ENCODE assay signal across 17 cellular contexts in genomic region chr9:97374811-97375210, GRCh38. TPM values are rescaled to one million over a fixed set of nuclear protein-coding genes. Genes with fewer than 3 reads are reported as not detected.
DNase-seq lines count a peak whose midpoint lies in the region; ATAC-seq and TF ChIP-seq lines count a peak whose summit lies in the region.
"Had no signal": no experiment of that assay in that cellular context is flagged by ENCODE, and none has a peak within 500 bp of the region (broad histone marks: within the 10 kb centered on the region; RNA-seq: fewer than 3 reads in every experiment).

No MANE protein-coding gene starts in this region.

- intact Hi-C loops in thyroid gland (cut with DNase I) (no loop called here), heart right ventricle (cut with DNase I) (no loop called here)

- no peak for ATAC-seq in heart right ventricle
- ATAC-seq: A549; CD8-positive, alpha-beta T cell had no signal

- peak overlapping the region; percentile 31 to 83 (median 39) for H3K27ac ChIP-seq in thyroid gland
- no peak overlapping the region for H3K27ac ChIP-seq in heart right ventricle
- H3K27ac ChIP-seq: 22Rv1; A549; BLaER1 treated with 17β-estradiol and CSF1 and Interleukin-3, amounts not matched to agents 10 nM and 100 nM; C4-2B had no signal

- WGBS in thyroid gland, 2 donors: 42 to 43% methylated on average over 2 of the region's 2 CpGs
- 80 to 85% methylated on average over 2 of the region's 2 CpGs for WGBS in heart right ventricle, 2 donors

- no peak for TF ChIP-seq CTCF in thyroid gland (IDR thresholded peaks at IDR 0.05)
- TF ChIP-seq CTCF in heart right ventricle (IDR thresholded peaks at IDR 0.05): no peak

- H3K36me3 ChIP-seq in thyroid gland: no peaks in the 10 kb centered on the region
- H3K36me3 ChIP-seq in heart right ventricle: peaks cover 0 to 73% (median 0%) of the 10 kb centered on the region in 9 donors
- H3K36me3 ChIP-seq: BLaER1 treated with 17β-estradiol and CSF1 and Interleukin-3, amounts not matched to agents 10 nM and 100 nM had no signal

- DNase-seq in NCI-H345 (lab: John Stamatoyannopoulos, UW) (peak; percentile 5), NCI-H345 treated with DMSO at 0.1 percent for 48 hours (lab: John Stamatoyannopoulos, UW; ENCODE audit: unreplicated experiment) (no peak), DMS79 (lab: John Stamatoyannopoulos, UW) (peak; percentile 3), NCI-H69 (lab: John Stamatoyannopoulos, UW) (peak; percentile 42), thyroid gland (peak; percentile 93 to 94), heart right ventricle (no peak), NCI-H748 treated with DMSO at 0.1 percent for 48 hours (lab: John Stamatoyannopoulos, UW) (no peak)
- DNase-seq: AML-193; Calu3; CD4-positive, alpha-beta T cell; CD8-positive, alpha-beta T cell; GF-D8 had no signal

- H3K4me1 ChIP-seq in thyroid gland: peaks cover 10 to 20% of the 10 kb centered on the region in 2 donors
- no peaks in the 10 kb centered on the region for H3K4me1 ChIP-seq in heart right ventricle
- H3K4me1 ChIP-seq: A549; BLaER1 treated with 17β-estradiol and CSF1 and Interleukin-3, amounts not matched to agents 10 nM and 100 nM; Caco-2 had no signal

- H3K9me3 ChIP-seq in thyroid gland: no peaks in the 10 kb centered on the region
- H3K9me3 ChIP-seq in heart right ventricle: peaks cover 0 to 1% (median 0%) of the 10 kb centered on the region in 11 donors
- H3K9me3 ChIP-seq: A549, Caco-2 had no signal

- H3K27me3 ChIP-seq in thyroid gland (no peaks in the 10 kb centered on the region), heart right ventricle (no peaks in the 10 kb centered on the region)
- H3K27me3 ChIP-seq: BLaER1 treated with 17β-estradiol and CSF1 and Interleukin-3, amounts not matched to agents 10 nM and 100 nM had no signal

- no peak for TF ChIP-seq POLR2A in thyroid gland (IDR thresholded peaks at IDR 0.05)

- H3K4me3 ChIP-seq in thyroid gland (replicated peaks in 1 of 3): no peak overlapping the region
- H3K4me3 ChIP-seq in heart right ventricle: no peak overlapping the region
- H3K4me3 ChIP-seq: A549; BLaER1 treated with 17β-estradiol and CSF1 and Interleukin-3, amounts not matched to agents 10 nM and 100 nM had no signal

RNA-seq across cellular contexts. Expression of gene TDRD7, which starts 37.1 kb away (rescaled TPM):
- total RNA-seq in thyroid gland (10 to 100 TPM in 3 of 4 donors, 1 to 10 TPM in 1; 9.9 to 12.8 (median 11.4) TPM), heart right ventricle (10 to 100 TPM in 1 of 10 donors, 1 to 10 TPM in 9; 7.1 to 12.8 (median 8.4) TPM)
- 1 to 10 TPM; 4.0 to 4.7 TPM for polyA plus RNA-seq in heart right ventricle

Comparison
In these comparisons a context has a peak if more than half of its experiments do, and no peak if none do; other contexts are left out.
1. DNase-seq: peak in NCI-H345 (single experiment), DMS79 (single experiment), NCI-H69 (single experiment) and thyroid gland (2 of 2); none in NCI-H345 treated with DMSO at 0.1 percent for 48 hours (single experiment), heart right ventricle (0 of 2) and NCI-H748 treated with DMSO at 0.1 percent for 48 hours (single experiment).
2. H3K27ac ChIP-seq: peak in thyroid gland (3 of 3); none in heart right ventricle (0 of 10).